Comparison of ENCODE assay signal across 19 cellular contexts in the genomic region with DNA sequence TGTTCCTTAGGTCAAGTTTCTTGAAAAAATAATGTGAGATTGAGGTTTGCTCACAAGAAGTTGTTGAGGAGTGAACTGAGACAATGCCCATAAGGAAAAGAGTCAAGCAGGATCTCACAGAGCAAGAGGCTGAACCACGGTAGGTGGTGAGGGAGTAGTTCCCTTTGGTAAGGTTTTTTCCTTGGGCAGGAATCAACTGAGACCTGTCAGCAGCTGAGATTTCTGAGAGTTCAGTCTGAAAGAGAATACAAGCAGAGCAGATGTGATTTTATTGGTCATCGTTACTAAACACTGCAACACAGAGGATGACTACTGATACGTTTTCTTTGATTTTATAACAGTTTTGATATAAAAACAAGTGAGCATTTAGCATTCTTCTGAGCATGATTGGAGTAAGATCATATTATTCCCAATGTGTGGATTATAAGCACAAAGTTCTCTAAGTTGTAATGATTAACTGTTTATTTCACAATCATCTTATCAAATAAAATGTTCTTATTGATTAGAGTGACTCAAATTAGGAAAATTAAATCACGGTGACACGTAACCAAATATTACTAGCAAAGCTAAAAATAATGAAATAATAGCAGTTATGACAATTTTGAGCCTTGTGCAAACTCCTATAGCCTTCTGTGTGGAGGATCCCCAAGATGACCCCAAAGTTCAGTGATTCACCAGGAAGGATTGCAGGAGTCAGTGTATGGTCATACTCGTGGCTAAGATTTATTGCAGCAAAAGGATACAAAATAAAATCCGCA.
DNase-seq lines count a peak whose midpoint lies in the region; ATAC-seq and TF ChIP-seq lines count a peak whose summit lies in the region.
"Had no signal": no experiment of that assay in that cellular context is flagged by ENCODE, and none has a peak within 500 bp of the region (broad histone marks: within the 10 kb centered on the region; RNA-seq: fewer than 3 reads in every experiment).

No MANE protein-coding gene starts in this region.

- no peaks in the 10 kb centered on the region for H4K20me1 ChIP-seq in PC-3 (ENCODE audit: low read length)
- no peaks in the 10 kb centered on the region for H4K20me1 ChIP-seq in SK-N-SH (ENCODE audit: insufficient read depth)

- TF ChIP-seq CTCF in PC-3 (conservative IDR thresholded peaks at IDR 0.05; ENCODE audit: low read depth, low read length) (no peak), nephron progenitor cell (IDR thresholded peaks at IDR 0.05) (no peak), SK-N-SH (IDR thresholded peaks at IDR 0.05) (no peak), testis (IDR thresholded peaks at IDR 0.05) (no peak), suprapubic skin (IDR thresholded peaks at IDR 0.05) (no peak)

- no TSS peak for BruUV-seq in PC-3 (replicated peaks; lab: Mats Ljungman, UMichigan)

- peaks cover 38% of the 10 kb centered on the region for H3K4me1 ChIP-seq in PC-3 (ENCODE audit: insufficient read depth, low read length)
- no peaks in the 10 kb centered on the region for H3K4me1 ChIP-seq in SK-N-SH (ENCODE audit: control insufficient read depth in 1 of 2, insufficient read depth in 2 of 2, low read depth in 1 of 2, low read length in 1 of 2)
- no peaks in the 10 kb centered on the region for H3K4me1 ChIP-seq in testis
- H3K4me1 ChIP-seq in suprapubic skin, result no peaks in the 10 kb centered on the region
- H3K4me1 ChIP-seq: pancreas had no signal

- H3K4me1 Mint-ChIP-seq in nephron progenitor cell, result peaks cover 11% of the 10 kb centered on the region
- H3K4me1 Mint-ChIP-seq: activated B cell treated with CpG ODN at 0.5 μM for 24 hours, T-helper 17 cell had no signal

- peak; percentile 83 for ATAC-seq in PC-3
- ATAC-seq: left ventricle myocardium superior, pancreas, T-helper 17 cell had no signal

- H3F3A ChIP-seq in PC-3 (ENCODE audit: low read length, unreplicated experiment) (no peaks in the 10 kb centered on the region), SK-N-SH (replicated peaks; ENCODE audit: insufficient read depth) (no peaks in the 10 kb centered on the region)

- TF ChIP-seq POLR2A in testis (IDR thresholded peaks at IDR 0.05) (no peak), suprapubic skin (IDR thresholded peaks at IDR 0.05) (no peak)

- TF ChIP-seq EP300 in SK-N-SH (IDR thresholded peaks at IDR 0.05; ENCODE audit: borderline replicate concordance in 1 of 2, low read depth in 1 of 2, low read length in 1 of 2), result no peak
- no peak for TF ChIP-seq EP300 in suprapubic skin (IDR thresholded peaks at IDR 0.05)

- H2AFZ ChIP-seq in PC-3 (ENCODE audit: low read length) (no peak overlapping the region), SK-N-SH (ENCODE audit: low read depth) (no peak overlapping the region)

- intact Hi-C loops in PC-3 (cut with micrococcal nuclease), result no loop called here
- intact Hi-C loops in testis (cut with DNase I; ENCODE audit: low total_unique reads), result no loop called here

- H3K79me2 ChIP-seq in PC-3 (ENCODE audit: low read length), result no peaks in the 10 kb centered on the region
- no peaks in the 10 kb centered on the region for H3K79me2 ChIP-seq in SK-N-SH (ENCODE audit: insufficient read depth)

- H3K36me3 ChIP-seq in PC-3 (ENCODE audit: low read depth, low read length) (no peaks in the 10 kb centered on the region), SK-N-SH (replicated peaks in 1 of 2; ENCODE audit: control insufficient read depth in 1 of 2, insufficient read depth in 2 of 2, low read length in 1 of 2) (no peaks in the 10 kb centered on the region), testis (ENCODE audit: low read depth, missing control alignments) (no peaks in the 10 kb centered on the region), suprapubic skin (no peaks in the 10 kb centered on the region)
- H3K36me3 ChIP-seq: pancreas had no signal

- peak overlapping the region; percentile 12 for H3K27ac Mint-ChIP-seq in nephron progenitor cell
- H3K27ac Mint-ChIP-seq: activated B cell treated with CpG ODN at 0.5 μM for 24 hours; activated T-helper 1 cell treated with anti-CD3 and anti-CD28 coated beads, Interleukin-12 subunit alpha, Interleukin-12 subunit beta, Interleukin-2, Interleukin-4 antibody, amounts not matched to agents 30 ng/mL and 10 ng/mL and 1 ng/mL, durations not matched to agents 14 hours and 24 hours and 36 hours; T-helper 17 cell had no signal

- no peaks in the 10 kb centered on the region for H3K9me3 Mint-ChIP-seq in nephron progenitor cell
- H3K9me3 Mint-ChIP-seq: activated T-helper 1 cell treated with anti-CD3 and anti-CD28 coated beads, Interleukin-12 subunit alpha, Interleukin-12 subunit beta, Interleukin-2, Interleukin-4 antibody, amounts not matched to agents 30 ng/mL and 10 ng/mL and 1 ng/mL, durations not matched to agents 14 hours and 24 hours and 36 hours had no signal

- DNase-seq in ELR (ENCODE audit: low read depth) (peak; percentile 89), PC-3 (peak; percentile 84), fibroblast of gingiva (ENCODE audit: low read depth) (peak; percentile 2), nephron progenitor cell (no peak), SK-N-SH (no peak), LoVo (ENCODE audit: low spot score) (no peak), testis (no peak), suprapubic skin (ENCODE audit: low spot score in 2 of 2) (no peak)
- DNase-seq: activated B cell treated with CpG ODN at 0.5 μM for 24 hours; activated CD8-positive, alpha-beta memory T cell treated with anti-CD3 and anti-CD28 coated beads for 24 hours; AML-193; central memory CD4-positive, alpha-beta T cell; effector CD4-positive, alpha-beta T cell; left ventricle myocardium superior; NCI-H1694; pancreas; stimulated activated CD4-positive, alpha-beta T cell treated with anti-CD3 and anti-CD28 coated beads, Interleukin-4, amount 100 ng/mL, for 1 hour; T-helper 17 cell had no signal

- 40% methylated on average over 7 of the region's 7 CpGs for WGBS in SK-N-SH (ENCODE audit: low lambda C conversion rate)
- WGBS in testis, 2 donors, result 69 to 72% methylated on average over 7 of the region's 7 CpGs
- WGBS in suprapubic skin, result 64% methylated on average over 7 of the region's 7 CpGs

- H3K4me3 Mint-ChIP-seq in nephron progenitor cell, result no peak overlapping the region
- H3K4me3 Mint-ChIP-seq: activated B cell treated with CpG ODN at 0.5 μM for 24 hours; activated T-helper 1 cell treated with anti-CD3 and anti-CD28 coated beads, Interleukin-12 subunit alpha, Interleukin-12 subunit beta, Interleukin-2, Interleukin-4 antibody, amounts not matched to agents 30 ng/mL and 10 ng/mL and 1 ng/mL, durations not matched to agents 14 hours and 24 hours and 36 hours; T-helper 17 cell had no signal

- H3K9me2 ChIP-seq in PC-3 (replicated peaks; ENCODE audit: low read length) (no peaks in the 10 kb centered on the region), SK-N-SH (no peaks in the 10 kb centered on the region)

- H3K27me3 Mint-ChIP-seq in nephron progenitor cell (ENCODE audit: low read depth, poor library complexity), result peaks cover 6% of the 10 kb centered on the region
- H3K27me3 Mint-ChIP-seq: activated B cell treated with CpG ODN at 0.5 μM for 24 hours, T-helper 17 cell had no signal

- H3K9me3 ChIP-seq in PC-3 (ENCODE audit: low read length) (no peaks in the 10 kb centered on the region), SK-N-SH (no peaks in the 10 kb centered on the region), testis (no peaks in the 10 kb centered on the region), suprapubic skin (no peaks in the 10 kb centered on the region)
- H3K9me3 ChIP-seq: pancreas had no signal

- H3K27me3 ChIP-seq in PC-3 (ENCODE audit: low read length) (no peaks in the 10 kb centered on the region), SK-N-SH (ENCODE audit: insufficient read depth) (no peaks in the 10 kb centered on the region), testis (no peaks in the 10 kb centered on the region), suprapubic skin (no peaks in the 10 kb centered on the region)
- H3K27me3 ChIP-seq: pancreas had no signal

- no peaks in the 10 kb centered on the region for H3K36me3 Mint-ChIP-seq in nephron progenitor cell (ENCODE audit: low read depth)

- H3K4me3 ChIP-seq in PC-3 (ENCODE audit: low read length), result no peak overlapping the region
- H3K4me3 ChIP-seq in SK-N-SH (ENCODE audit: low read depth in 2 of 2, low read length in 1 of 2), result no peak overlapping the region
- H3K4me3 ChIP-seq in testis, result no peak overlapping the region
- H3K4me3 ChIP-seq in suprapubic skin, result no peak overlapping the region
- H3K4me3 ChIP-seq: pancreas had no signal

- POLR2A ChIA-PET in PC-3 (lab: Charles Lee; ENCODE audit: unreplicated experiment) (no interaction called here), SK-N-SH (lab: Yijun Ruan, JAX) (no interaction called here)

- no peak for TF ChIP-seq RAD21 in SK-N-SH (IDR thresholded peaks at IDR 0.05; ENCODE audit: low read length)

- CTCF ChIA-PET in PC-3 (lab: Charles Lee) (no interaction called here), SK-N-SH (lab: Yijun Ruan, JAX) (interaction anchor here (1.1 kb wide), 1 partner anchor 439 kb away, joined by 3 read pairs; no protein-coding TSS in a partner anchor)

- H3K27ac ChIP-seq in PC-3 (ENCODE audit: low read length) (peak overlapping the region; percentile 6; the same call in 1 of the 2 replicates), SK-N-SH (ENCODE audit: low read depth in 2 of 2, low read length in 1 of 2) (no peak overlapping the region), testis (no peak overlapping the region), suprapubic skin (no peak overlapping the region)
- H3K27ac ChIP-seq: pancreas had no signal

- H3K4me2 ChIP-seq in PC-3 (ENCODE audit: low read length), result peak overlapping the region; percentile 50
- no peak overlapping the region for H3K4me2 ChIP-seq in SK-N-SH

- H3K9ac ChIP-seq in PC-3 (ENCODE audit: low read length) (no peak overlapping the region), SK-N-SH (no peak overlapping the region)

TF ChIP-seq in SK-N-SH, 30 proteins besides CTCF, POLR2A, EP300 and RAD21 (continues in another document):
- TF ChIP-seq FOXM1 (IDR thresholded peaks at IDR 0.05; ENCODE audit: low read depth) (no peak), EZH2phosphoT487 (IDR thresholded peaks at IDR 0.05; ENCODE audit: borderline replicate concordance, low read depth) (no peak), NFIC (IDR thresholded peaks at IDR 0.05; ENCODE audit: borderline replicate concordance) (no peak), MXI1 (IDR thresholded peaks at IDR 0.05; ENCODE audit: low read depth, low read length) (no peak), MEF2A (IDR thresholded peaks at IDR 0.05; ENCODE audit: borderline replicate concordance, low read depth) (no peak)

Comparison
In these comparisons a context has a peak if more than half of its experiments do, and no peak if none do; other contexts are left out.
1. DNase-seq: peak in ELR (single experiment), PC-3 (single experiment) and fibroblast of gingiva (single experiment); none in nephron progenitor cell (single experiment), SK-N-SH (single experiment), LoVo (single experiment), testis (single experiment) and suprapubic skin (0 of 2).